ENCODE assay signal across 8 cellular contexts in genomic region chr12:6647083-6647604, GRCh38. TPM values are rescaled to one million over a fixed set of nuclear protein-coding genes. Genes with fewer than 3 reads are reported as not detected.
DNase-seq lines count a peak whose midpoint lies in the region; ATAC-seq and TF ChIP-seq lines count a peak whose summit lies in the region.

Gene ACRBP, minus strand, starts transcription at chr12:6647432. Its CDS starts 66 bp downstream, at chr12:6647366.

- peaks cover 0 to 6% of the 10 kb centered on the region in 2 donors for H3K4me1 ChIP-seq in gastrocnemius medialis

- H3K27ac ChIP-seq in gastrocnemius medialis = peak within 1 kb of the TSS; percentile 16 to 58 (median 54)

- H3K27me3 ChIP-seq in gastrocnemius medialis = peaks cover 0 to 3% (median 0%) of the 10 kb centered on the region in 3 donors

- H3K4me3 ChIP-seq in cardiac fibroblast (replicated peaks in 1 of 2; ENCODE audit: low read depth in 2 of 2, low read length in 2 of 2) (peak within 1 kb of the TSS; percentile 28 to 39), iPS-18c (ENCODE audit: insufficient read depth, low read depth, low read length) (peak within 1 kb of the TSS; percentile 80), gastrocnemius medialis (peak within 1 kb of the TSS; percentile 49 to 63 (median 58))

- H3K9me3 ChIP-seq in iPS-18c (ENCODE audit: control insufficient read depth, insufficient read depth, low read length) (peaks cover 2% of the 10 kb centered on the region), gastrocnemius medialis (no peaks in the 10 kb centered on the region)

- peak; percentile 77 to 85 for ATAC-seq in gastrocnemius medialis
- ATAC-seq in HG02840 (IDR thresholded peaks at IDR 0.05; ENCODE audit: low FRiP score, unreplicated experiment) = no peak
- no peak for ATAC-seq in GM19455 (IDR thresholded peaks at IDR 0.05; ENCODE audit: unreplicated experiment)
- no peak for ATAC-seq in GM21526 (IDR thresholded peaks at IDR 0.05; ENCODE audit: low FRiP score, unreplicated experiment)

- in situ Hi-C loops in gastrocnemius medialis (cut with MboI; ENCODE audit: low sequenced_read_pairs in 4 of 4) = no loop called here

- peaks cover 0 to 35% of the 10 kb centered on the region in 2 donors for H3K36me3 ChIP-seq in gastrocnemius medialis

- DNase-seq in GM10266 (ENCODE audit: extremely low spot score) = peak; percentile 67
- DNase-seq in NCI-H2227 (lab: John Stamatoyannopoulos, UW; ENCODE audit: unreplicated experiment) = peak; percentile 72
- DNase-seq in cardiac fibroblast (ENCODE audit: low read depth in 2 of 2) = peak; percentile 38 to 64
- DNase-seq in gastrocnemius medialis = peak; percentile 45 to 72

- TF ChIP-seq CTCF in GM10266 (IDR thresholded peaks at IDR 0.05; ENCODE audit: control insufficient read depth, insufficient read depth, low read depth, missing control alignments) = no peak
- no peak for TF ChIP-seq CTCF in cardiac fibroblast (IDR thresholded peaks at IDR 0.05; ENCODE audit: low read depth, low read length)
- no peak for TF ChIP-seq CTCF in gastrocnemius medialis (IDR thresholded peaks at IDR 0.05 in 4 of 5, conservative IDR thresholded peaks at IDR 0.05 in 1 of 5)

- TF ChIP-seq POLR2A in gastrocnemius medialis (IDR thresholded peaks at IDR 0.05) = peak in 1 of 2 donors; percentile 29

- intact Hi-C loops in gastrocnemius medialis (cut with DNase I; ENCODE audit: low total_unique reads) = loop anchor here (2.0 kb wide), 1 partner anchor 30 kb away; no protein-coding TSS in a partner anchor

RNA-seq across cellular contexts. Expression of gene ACRBP, which starts in this region (rescaled TPM):
- under 1 TPM in 3 of 4 donors, not detected in 1; 0.27 to 0.71 (median 0.65) TPM for total RNA-seq in gastrocnemius medialis

Comparison
In these comparisons a context has a peak if more than half of its experiments do, and no peak if none do; other contexts are left out.
1. Peak in DNase-seq, ATAC-seq, H3K4me3 ChIP-seq and H3K27ac ChIP-seq in gastrocnemius medialis; RNA of the gene not detected or under 1 TPM.